Comparison of ENCODE assay signal across 14 cellular contexts in the genomic region with DNA sequence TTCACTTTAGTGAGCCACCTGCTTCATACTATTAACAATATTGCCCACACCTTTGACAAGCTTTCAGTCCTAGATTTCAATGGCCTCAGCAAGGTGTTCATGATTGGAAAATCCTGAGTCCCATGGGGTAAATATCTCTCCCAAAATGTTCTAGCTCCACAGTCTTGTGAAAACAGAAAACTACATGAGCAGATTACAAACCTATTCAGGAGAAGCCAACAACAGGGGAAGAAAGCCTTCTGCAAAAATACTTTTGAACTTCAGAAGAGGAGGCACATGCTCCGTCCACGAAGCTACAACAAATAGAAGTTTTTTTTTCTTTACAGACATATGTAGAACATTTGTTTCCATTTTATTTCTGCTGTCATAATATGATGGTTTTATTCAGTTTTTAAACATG.
DNase-seq lines count a peak whose midpoint lies in the region; ATAC-seq and TF ChIP-seq lines count a peak whose summit lies in the region.
"Had no signal": no experiment of that assay in that cellular context is flagged by ENCODE, and none has a peak within 500 bp of the region (broad histone marks: within the 10 kb centered on the region; RNA-seq: fewer than 3 reads in every experiment).

No MANE protein-coding gene starts in this region.

- no peak for ATAC-seq in HG03095 (IDR thresholded peaks at IDR 0.05; ENCODE audit: unreplicated experiment)

- no peak overlapping the region for H4K8ac ChIP-seq in neuronal stem cell (ENCODE audit: low read depth, low read length)

- H3K9me2 ChIP-seq in MM.1S (replicated peaks; ENCODE audit: insufficient read depth, low read length) = no peaks in the 10 kb centered on the region
- H3K9me2 ChIP-seq: SK-N-SH had no signal

- no peak overlapping the region for H3K4ac ChIP-seq in neuronal stem cell (ENCODE audit: low read length)

- no peak overlapping the region for H3K4me3 ChIP-seq in ACC112 (ENCODE audit: low read depth, low read length)
- H3K4me3 ChIP-seq in MM.1S (ENCODE audit: low read length) = no peak overlapping the region
- H3K4me3 ChIP-seq in astrocyte of the spinal cord (ENCODE audit: low read depth, low read length) = no peak overlapping the region
- no peak overlapping the region for H3K4me3 ChIP-seq in neuronal stem cell (ENCODE audit: low read length in 2 of 2)
- H3K4me3 ChIP-seq: A549, K562 had no signal

- no peak overlapping the region for H2BK5ac ChIP-seq in neuronal stem cell (ENCODE audit: low read length)

- no peak overlapping the region for H2BK12ac ChIP-seq in neuronal stem cell (ENCODE audit: low read length)

- no peak overlapping the region for H2AK5ac ChIP-seq in neuronal stem cell (ENCODE audit: low read depth, low read length)

- DNase-seq in MM.1S (no peak), astrocyte of the spinal cord (ENCODE audit: low read depth, low spot score) (peak; percentile 0), neuronal stem cell (ENCODE audit: low spot score) (no peak), cerebellum (ENCODE audit: low spot score) (no peak), A172 (ENCODE audit: low spot score) (no peak), NCI-H69 (lab: John Stamatoyannopoulos, UW) (no peak)
- DNase-seq: MV-4-11, SIG-M5 had no signal

- H3K4me2 ChIP-seq in MM.1S (ENCODE audit: low read depth, low read length) (peak overlapping the region; percentile 24; the same call in 1 of the 2 replicates), neuronal stem cell (ENCODE audit: insufficient read depth, low read length, poor library complexity, severe bottlenecking) (no peak overlapping the region)
- H3K4me2 ChIP-seq: SK-N-SH had no signal

- H3K23ac ChIP-seq in neuronal stem cell (ENCODE audit: low read depth, low read length, poor library complexity) = no peak overlapping the region

- in situ Hi-C loops in astrocyte of the spinal cord (cut with HindIII; ENCODE audit: low sequenced_read_pairs) = no loop called here

- H3K79me2 ChIP-seq in ACC112 (ENCODE audit: control insufficient read depth, insufficient read depth, low read length, unreplicated experiment) (no peaks in the 10 kb centered on the region), MM.1S (ENCODE audit: low read length) (no peaks in the 10 kb centered on the region)

- no peak overlapping the region for H2BK15ac ChIP-seq in neuronal stem cell (ENCODE audit: low read length)

- H4K20me1 ChIP-seq in MM.1S (ENCODE audit: insufficient read depth, low read length) = no peaks in the 10 kb centered on the region

- H2AFZ ChIP-seq in ACC112 (ENCODE audit: low read length, unreplicated experiment) = peak overlapping the region; percentile 77
- no peak overlapping the region for H2AFZ ChIP-seq in MM.1S (ENCODE audit: low read length)
- peak overlapping the region; percentile 30 for H2AFZ ChIP-seq in neuronal stem cell (ENCODE audit: low read length)

- no peak overlapping the region for H4K91ac ChIP-seq in neuronal stem cell (ENCODE audit: low read depth, low read length, poor library complexity)

- H3K27me3 ChIP-seq in ACC112 (ENCODE audit: insufficient read depth, low read length) (no peaks in the 10 kb centered on the region; the same call in 1 of the 2 replicates), MM.1S (replicated peaks; ENCODE audit: insufficient read depth, low read length) (no peaks in the 10 kb centered on the region), neuronal stem cell (ENCODE audit: control insufficient read depth in 3 of 3, insufficient read depth in 3 of 3, low read depth in 1 of 3, low read length in 3 of 3) (no peaks in the 10 kb centered on the region)
- H3K27me3 ChIP-seq: BE2C had no signal

- no peaks in the 10 kb centered on the region for H3K79me1 ChIP-seq in neuronal stem cell (ENCODE audit: low read depth, low read length)

- H3K18ac ChIP-seq in neuronal stem cell (ENCODE audit: low read length) = no peak overlapping the region

- H3K4me1 ChIP-seq in ACC112 (ENCODE audit: control insufficient read depth, insufficient read depth, low read length, unreplicated experiment) (peaks cover 8% of the 10 kb centered on the region), MM.1S (ENCODE audit: low read length) (no peaks in the 10 kb centered on the region), neuronal stem cell (ENCODE audit: control insufficient read depth in 2 of 2, insufficient read depth in 1 of 2, low read depth in 1 of 2, low read length in 2 of 2) (no peaks in the 10 kb centered on the region)
- H3K4me1 ChIP-seq: A549, BE2C had no signal

- no peaks in the 10 kb centered on the region for H3F3A ChIP-seq in MM.1S (ENCODE audit: insufficient read depth, low read length)

- H3K27ac ChIP-seq in ACC112 (ENCODE audit: low read depth, low read length) = no peak overlapping the region
- H3K27ac ChIP-seq in MM.1S (ENCODE audit: low read length) = no peak overlapping the region
- H3K27ac ChIP-seq in neuronal stem cell (replicated peaks; ENCODE audit: low read length) = no peak overlapping the region
- H3K27ac ChIP-seq: A549 had no signal

- H3K9me3 ChIP-seq in MM.1S (replicated peaks; ENCODE audit: insufficient read depth, low read length) (no peaks in the 10 kb centered on the region), neuronal stem cell (replicated peaks in 1 of 2; ENCODE audit: control insufficient read depth in 2 of 2, insufficient read depth in 1 of 2, low read depth in 1 of 2, low read length in 2 of 2) (no peaks in the 10 kb centered on the region)
- H3K9me3 ChIP-seq: A549, BE2C, SK-N-SH had no signal

- no peak for TF ChIP-seq CTCF in MM.1S (IDR thresholded peaks at IDR 0.05; ENCODE audit: low read length)
- no peak for TF ChIP-seq CTCF in astrocyte of the spinal cord (IDR thresholded peaks at IDR 0.05; ENCODE audit: low read depth, low read length)

- no CpG with 5 or more reads among the region's 2 CpGs for WGBS in neuronal stem cell (ENCODE audit: extremely low coverage in 2 of 2, insufficient read length in 2 of 2, insufficient replicate concordance in 1 of 2), 2 donors

- no peaks in the 10 kb centered on the region for H3K36me3 ChIP-seq in ACC112 (ENCODE audit: insufficient read depth, low read length)
- no peaks in the 10 kb centered on the region for H3K36me3 ChIP-seq in MM.1S (replicated peaks; ENCODE audit: insufficient read depth, low read length)
- H3K36me3 ChIP-seq in neuronal stem cell (replicated peaks in 1 of 2; ENCODE audit: control insufficient read depth in 2 of 2, insufficient read depth in 2 of 2, low read length in 2 of 2) = no peaks in the 10 kb centered on the region
- H3K36me3 ChIP-seq: BE2C had no signal

- H3K9ac ChIP-seq in MM.1S (ENCODE audit: low read length) (no peak overlapping the region), neuronal stem cell (ENCODE audit: low read depth, low read length, poor library complexity) (no peak overlapping the region)
- H3K9ac ChIP-seq: SK-N-SH had no signal

- no peak overlapping the region for H2BK120ac ChIP-seq in neuronal stem cell (ENCODE audit: low read depth, low read length)

- H3K14ac ChIP-seq in neuronal stem cell (ENCODE audit: low read length) = no peak overlapping the region
